Comparison of ENCODE assay signal across 8 cellular contexts in genomic region chr6:131949909-131950766, GRCh38. TPM values are rescaled to one million over a fixed set of nuclear protein-coding genes. Genes with fewer than 3 reads are reported as not detected.
DNase-seq lines count a peak whose midpoint lies in the region; ATAC-seq and TF ChIP-seq lines count a peak whose summit lies in the region.

No MANE protein-coding gene starts in this region.

- peak; percentile 55 for ATAC-seq in HG02642 (IDR thresholded peaks at IDR 0.05; ENCODE audit: poor library complexity, unreplicated experiment)
- ATAC-seq in central memory CD8-positive, alpha-beta T cell (replicated peaks; ENCODE audit: extremely low read depth, poor library complexity, severe bottlenecking): peak; percentile 18
- peak; percentile 27 to 48 for ATAC-seq in gastrocnemius medialis
- no peak for ATAC-seq in HG02885 (IDR thresholded peaks at IDR 0.05; ENCODE audit: poor library complexity, unreplicated experiment)
- no peak for ATAC-seq in HG03108 (IDR thresholded peaks at IDR 0.05; ENCODE audit: unreplicated experiment)

- peak overlapping the region; percentile 77 for H3K4me3 Mint-ChIP-seq in central memory CD8-positive, alpha-beta T cell

- peak; percentile 23 for DNase-seq in DMS153 treated with DMSO at 0.1 percent for 48 hours (lab: John Stamatoyannopoulos, UW; ENCODE audit: unreplicated experiment)
- peak; percentile 96 for DNase-seq in RPMI7951 (ENCODE audit: low read depth)
- no peak for DNase-seq in central memory CD8-positive, alpha-beta T cell (ENCODE audit: low spot score in 2 of 2)
- peak; percentile 71 for DNase-seq in iPS-NIHi7 (ENCODE audit: extremely low spot score)
- peak; percentile 18 to 46 for DNase-seq in gastrocnemius medialis

- H3K4me1 ChIP-seq in gastrocnemius medialis: peaks cover 5 to 6% of the 10 kb centered on the region in 2 donors

- H3K27me3 ChIP-seq in gastrocnemius medialis: peaks cover 9 to 29% (median 9%) of the 10 kb centered on the region in 3 donors

- no peak overlapping the region for H3K27ac Mint-ChIP-seq in central memory CD8-positive, alpha-beta T cell (ENCODE audit: low read depth)

- no peak for TF ChIP-seq POLR2A in gastrocnemius medialis (IDR thresholded peaks at IDR 0.05)

- H3K9me3 Mint-ChIP-seq in central memory CD8-positive, alpha-beta T cell: no peaks in the 10 kb centered on the region

- TF ChIP-seq CTCF in gastrocnemius medialis (IDR thresholded peaks at IDR 0.05 in 4 of 5, conservative IDR thresholded peaks at IDR 0.05 in 1 of 5): peak in 3 of 5 experiments; percentile 26 to 49 (median 43)

- H3K27ac ChIP-seq in gastrocnemius medialis: peak overlapping the region; percentile 61 to 82 (median 75)

- peaks cover 4% of the 10 kb centered on the region for H3K36me3 Mint-ChIP-seq in central memory CD8-positive, alpha-beta T cell (ENCODE audit: insufficient read depth)

- H3K36me3 ChIP-seq in gastrocnemius medialis: no peaks in the 10 kb centered on the region

- H3K27me3 Mint-ChIP-seq in central memory CD8-positive, alpha-beta T cell: peaks cover 73% of the 10 kb centered on the region

- in situ Hi-C loops in gastrocnemius medialis (cut with MboI; ENCODE audit: low sequenced_read_pairs in 4 of 4): no loop called here

- peaks cover 6% of the 10 kb centered on the region for H3K4me1 Mint-ChIP-seq in central memory CD8-positive, alpha-beta T cell

- H3K4me3 ChIP-seq in gastrocnemius medialis: peak overlapping the region; percentile 58 to 64 (median 61)

- intact Hi-C loops in gastrocnemius medialis (cut with DNase I; ENCODE audit: low total_unique reads): loop anchor here (5.0 to 10.0 kb wide), 2 partner anchors 185 to 257 kb away; no protein-coding TSS in a partner anchor

- H3K9me3 ChIP-seq in gastrocnemius medialis: no peaks in the 10 kb centered on the region

RNA-seq across cellular contexts. Expression of gene CCN2, which starts 1.0 kb away (rescaled TPM):
- 24.4 and 30.0 TPM in 2 replicates for total RNA-seq in RPMI7951 (2014; rRNA removed; shearing (Covaris generic))
- total RNA-seq in gastrocnemius medialis: 10 to 100 TPM in 3 of 4 donors, 1 to 10 TPM in 1; 5.1 to 33.6 (median 17.6) TPM

Comparison
In these comparisons a context has a peak if more than half of its experiments do, and no peak if none do; other contexts are left out.
1. DNase-seq: peak in DMS153 treated with DMSO at 0.1 percent for 48 hours (single experiment), RPMI7951 (single experiment), iPS-NIHi7 (single experiment) and gastrocnemius medialis (2 of 2); none in central memory CD8-positive, alpha-beta T cell (0 of 2).
2. ATAC-seq: peak in HG02642 (single experiment), central memory CD8-positive, alpha-beta T cell (single experiment) and gastrocnemius medialis (2 of 2); none in HG02885 (single experiment) and HG03108 (single experiment).